In genomic region chr15:31799711-31800321, GRCh38 we compare ENCODE assay signal across 11 cellular contexts.
A peak's percentile ranks its signal among the peaks of the same experiment; 100 is the strongest.
DNase-seq lines count a peak whose midpoint lies in the region; ATAC-seq, FAIRE-seq and TF ChIP-seq lines count a peak whose summit lies in the region.
"Had no signal": no experiment of that assay in that cellular context is flagged by ENCODE, and none has a peak within 500 bp of the region (broad histone marks: within the 10 kb centered on the region; RNA-seq: fewer than 3 reads in every experiment).

No MANE protein-coding gene starts in this region.

- H2AFZ ChIP-seq in GM12878 (ENCODE audit: control insufficient read depth, low read depth, low read length): no peak overlapping the region

- CTCF ChIA-PET in GM12878 (lab: Yijun Ruan, JAX): interaction anchor here (0.8 kb wide), 1 partner anchor 147 kb away, joined by 6 read pairs; no protein-coding TSS in a partner anchor
- CTCF ChIA-PET in A673 (lab: Charles Lee): no interaction called here

- in situ Hi-C loops in GM12878 (cut with MboI): no loop called here

- peaks cover 15% of the 10 kb centered on the region for H3K4me1 ChIP-seq in GM12878 (ENCODE audit: control insufficient read depth, insufficient read depth, low read length)
- H3K4me1 ChIP-seq in A673 (ENCODE audit: insufficient read depth, low read length, poor library complexity, severe bottlenecking): no peaks in the 10 kb centered on the region
- H3K4me1 ChIP-seq in left lung: no peaks in the 10 kb centered on the region
- H3K4me1 ChIP-seq: SJCRH30 had no signal

- TF ChIP-seq POLR2A in GM12878 (IDR thresholded peaks at IDR 0.05; ENCODE audit: low read depth, low read length): no peak

- H3K27me3 ChIP-seq in GM12878 (replicated peaks in 1 of 2; ENCODE audit: control insufficient read depth in 2 of 2, insufficient read depth in 2 of 2, low read length in 1 of 2) (no peaks in the 10 kb centered on the region), A673 (replicated peaks; ENCODE audit: insufficient read depth, low read depth, low read length, poor library complexity) (no peaks in the 10 kb centered on the region), left lung (no peaks in the 10 kb centered on the region)
- H3K27me3 ChIP-seq: SJCRH30 had no signal

- RAD21 ChIA-PET in GM12878 (lab: Charles Lee; ENCODE audit: unreplicated experiment): interaction anchor here (0.6 kb wide), 1 partner anchor 210 kb away, joined by 3 read pairs; no protein-coding TSS in a partner anchor

- ATAC-seq in GM19463 (IDR thresholded peaks at IDR 0.05; ENCODE audit: unreplicated experiment) (peak; percentile 87), HG03039 (IDR thresholded peaks at IDR 0.05; ENCODE audit: unreplicated experiment) (peak; percentile 62), GM12878 (peak; percentile 95), left lung (no peak)

- 0 out of 2 replicates have a peak, but pooled peaks have one; percentile 8 for TF ChIP-seq RAD21 in GM12878 (IDR thresholded peaks at IDR 0.05; ENCODE audit: insufficient read depth, low read depth, low read length)

- no peak overlapping the region; the same call in 1 of the 2 replicates for H3K27ac ChIP-seq in GM12878 (ENCODE audit: control insufficient read depth, insufficient read depth)
- H3K27ac ChIP-seq in A673 (ENCODE audit: low read depth, low read length, poor library complexity, severe bottlenecking): no peak overlapping the region
- H3K27ac ChIP-seq in left lung: no peak overlapping the region
- H3K27ac ChIP-seq: SJCRH30 had no signal

- H3K4me3 ChIP-seq in GM12864 (ENCODE audit: low read depth, low read length) (no peak overlapping the region), GM12878 (no peak overlapping the region), A673 (ENCODE audit: low read depth, low read length, poor library complexity, severe bottlenecking) (no peak overlapping the region), left lung (no peak overlapping the region)
- H3K4me3 ChIP-seq: SJCRH30 had no signal

- H3K36me3 ChIP-seq in GM12878 (ENCODE audit: control insufficient read depth in 2 of 2, insufficient read depth in 2 of 2, low read length in 1 of 2) (no peaks in the 10 kb centered on the region), A673 (ENCODE audit: insufficient read depth, low read length, poor library complexity, severe bottlenecking) (no peaks in the 10 kb centered on the region), left lung (no peaks in the 10 kb centered on the region)
- H3K36me3 ChIP-seq: SJCRH30 had no signal

- BruUV-seq in GM12878 (replicated peaks; lab: Mats Ljungman, UMichigan) (no TSS peak), A673 (replicated peaks; lab: Mats Ljungman, UMichigan) (no TSS peak)

- no peak overlapping the region for H3K4me2 ChIP-seq in GM12878 (ENCODE audit: control insufficient read depth, insufficient read depth)

- intact Hi-C loops in GM12878 (cut with micrococcal nuclease; ENCODE audit: unreplicated experiment): loop anchor here (5.0 kb wide), 1 partner anchor 67 kb away; no protein-coding TSS in a partner anchor
- intact Hi-C loops in A673 (cut with micrococcal nuclease; ENCODE audit: unreplicated experiment): no loop called here
- intact Hi-C loops in left lung (cut with DNase I): loop anchor here in 1 of 2 donors (10.0 kb wide), 1 partner anchor 55 kb away; no protein-coding TSS in a partner anchor

- no peak for FAIRE-seq in GM12878 (lab: Jason Lieb, UNC)
- FAIRE-seq: colon had no signal

- SMC1A ChIA-PET in GM12878 (lab: Charles Lee; ENCODE audit: uncharacterized antibody, unreplicated experiment): no interaction called here

- DNase-seq in GM12864 (ENCODE audit: low read depth) (peak; percentile 40), GM12878 (ENCODE audit: low read depth, low spot score) (peak; percentile 77), HT-29 (ENCODE audit: low spot score) (no peak), A673 (ENCODE audit: low spot score) (no peak), islet precursor cell (no peak), left lung (no peak)
- DNase-seq: NCI-H1105 treated with DMSO at 0.1 percent for 48 hours, SJCRH30 had no signal

- POLR2A ChIA-PET in GM12878 (lab: Charles Lee) (no interaction called here), A673 (lab: Charles Lee; ENCODE audit: low non-redundant PET) (no interaction called here)

- H3K79me2 ChIP-seq in GM12878 (ENCODE audit: control insufficient read depth, insufficient read depth, low read length): no peaks in the 10 kb centered on the region

- no peaks in the 10 kb centered on the region for H4K20me1 ChIP-seq in GM12878 (ENCODE audit: control insufficient read depth, insufficient read depth)

- no peak for TF ChIP-seq CTCF in GM12864 (IDR thresholded peaks at IDR 0.05; ENCODE audit: low read depth, low read length, missing control alignments)
- TF ChIP-seq CTCF in GM12878 (IDR thresholded peaks at IDR 0.05 in 2 of 3, conservative IDR thresholded peaks at IDR 0.05 in 1 of 3; ENCODE audit: control insufficient read depth in 2 of 3, extremely low read depth in 1 of 3, insufficient read depth in 1 of 3, low read depth in 3 of 3, low read length in 3 of 3): no peak
- TF ChIP-seq CTCF in A673 (conservative IDR thresholded peaks at IDR 0.05; ENCODE audit: low read depth, low read length): no peak
- no peak for TF ChIP-seq CTCF in left lung (IDR thresholded peaks at IDR 0.05)

- 29% methylated on average over 7 of the region's 7 CpGs for WGBS in GM12878 (ENCODE audit: insufficient coverage, insufficient replicate concordance, low lambda C conversion rate, missing lambda C conversion rate)

- TF ChIP-seq EP300 in GM12878 (IDR thresholded peaks at IDR 0.05; ENCODE audit: borderline replicate concordance in 1 of 2, control insufficient read depth in 1 of 2, low read depth in 2 of 2, low read length in 2 of 2): peak; percentile 81 to 82

- H3K9ac ChIP-seq in GM12878 (ENCODE audit: control insufficient read depth, insufficient read depth, low read length): no peak overlapping the region

- no peaks in the 10 kb centered on the region for H3K9me3 ChIP-seq in GM12878 (replicated peaks; ENCODE audit: control insufficient read depth, insufficient read depth, low read length)
- H3K9me3 ChIP-seq in A673 (ENCODE audit: low read depth, low read length, poor library complexity, severe bottlenecking): no peaks in the 10 kb centered on the region
- H3K9me3 ChIP-seq in left lung: no peaks in the 10 kb centered on the region
- H3K9me3 ChIP-seq: SJCRH30 had no signal

TF ChIP-seq in GM12878, 131 proteins besides CTCF, POLR2A, EP300 and RAD21 (continues in another document):
- TF ChIP-seq BCL3 (IDR thresholded peaks at IDR 0.05; ENCODE audit: borderline replicate concordance, insufficient read depth, low read depth, low read length, poor library complexity, severe bottlenecking) (peak; percentile 41), EED (IDR thresholded peaks at IDR 0.05; ENCODE audit: low read depth) (peak; percentile 73), MTA2 (IDR thresholded peaks at IDR 0.05; ENCODE audit: low read depth) (peak; percentile 90), MTA3 (IDR thresholded peaks at IDR 0.05; ENCODE audit: borderline replicate concordance, low read length) (0 out of 2 replicates have a peak, but pooled peaks have one; percentile 40), BCL11A (IDR thresholded peaks at IDR 0.05; ENCODE audit: low read depth, low read length) (peak; percentile 83), TCF12 (IDR thresholded peaks at IDR 0.05; ENCODE audit: low read depth, low read length) (peak; percentile 69), RUNX3 (IDR thresholded peaks at IDR 0.05; ENCODE audit: low read length) (peak; percentile 97), IRF4 (IDR thresholded peaks at IDR 0.05; ENCODE audit: low read depth, low read length) (0 out of 2 replicates have a peak, but pooled peaks have one; percentile 51), SKIL (IDR thresholded peaks at IDR 0.05; ENCODE audit: low read depth, poor library complexity, severe bottlenecking) (peak; percentile 96)
- TF ChIP-seq, protein P1, sequence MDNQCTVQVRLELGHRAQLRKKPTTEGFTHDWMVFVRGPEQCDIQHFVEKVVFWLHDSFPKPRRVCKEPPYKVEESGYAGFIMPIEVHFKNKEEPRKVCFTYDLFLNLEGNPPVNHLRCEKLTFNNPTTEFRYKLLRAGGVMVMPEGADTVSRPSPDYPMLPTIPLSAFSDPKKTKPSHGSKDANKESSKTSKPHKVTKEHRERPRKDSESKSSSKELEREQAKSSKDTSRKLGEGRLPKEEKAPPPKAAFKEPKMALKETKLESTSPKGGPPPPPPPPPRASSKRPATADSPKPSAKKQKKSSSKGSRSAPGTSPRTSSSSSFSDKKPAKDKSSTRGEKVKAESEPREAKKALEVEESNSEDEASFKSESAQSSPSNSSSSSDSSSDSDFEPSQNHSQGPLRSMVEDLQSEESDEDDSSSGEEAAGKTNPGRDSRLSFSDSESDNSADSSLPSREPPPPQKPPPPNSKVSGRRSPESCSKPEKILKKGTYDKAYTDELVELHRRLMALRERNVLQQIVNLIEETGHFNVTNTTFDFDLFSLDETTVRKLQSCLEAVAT (IDR thresholded peaks at IDR 0.05): peak; percentile 52; the same call in 1 of the 2 replicates

Comparison
In these comparisons a context has a peak if more than half of its experiments do, and no peak if none do; other contexts are left out.
1. DNase-seq: peak in GM12864 (single experiment) and GM12878 (single experiment); none in HT-29 (single experiment), A673 (single experiment), islet precursor cell (single experiment) and left lung (0 of 2).